ENCODE assay signal across 24 cellular contexts in genomic region chr1:192243721-192244120, GRCh38.
"Had no signal": no experiment of that assay in that cellular context is flagged by ENCODE, and none has a peak within 500 bp of the region (broad histone marks: within the 10 kb centered on the region; RNA-seq: fewer than 3 reads in every experiment).

No MANE protein-coding gene starts in this region.

- H3K36me3 ChIP-seq: cardiac muscle cell, heart right ventricle, left ventricle myocardium inferior, right atrium auricular region, thoracic aorta, uterus had no signal

- H3K27ac ChIP-seq: body of pancreas, cardiac muscle cell, coronary artery, heart right ventricle, left ventricle myocardium inferior, right atrium auricular region, thoracic aorta, uterus had no signal

- H3K4me1 ChIP-seq: body of pancreas, heart right ventricle, left ventricle myocardium inferior, right atrium auricular region, uterus had no signal

- DNase-seq: activated CD4-positive, alpha-beta T cell treated with anti-CD3 and anti-CD28 coated beads for 36 hours; activated CD4-positive, CD25-positive, alpha-beta regulatory T cell; activated CD8-positive, alpha-beta memory T cell treated with anti-CD3 and anti-CD28 coated beads, Interleukin-2, amount 10 ng/mL, durations not matched to agents 7 days and 5 days; activated CD8-positive, alpha-beta T cell treated with anti-CD3 and anti-CD28 coated beads, Interleukin-2, amount 10 ng/mL, durations not matched to agents 7 days and 5 days; activated effector memory CD4-positive, alpha-beta T cell treated with Interleukin-2 at 50 U/mL for 16 hours; activated naive CD4-positive, alpha-beta T cell treated with Interleukin-2 at 50 U/mL for 16 hours; activated T-cell treated with anti-CD3 and anti-CD28 coated beads for 4 hours; activated T-cell treated with anti-CD3 and anti-CD28 coated beads, Interleukin-2, amount 50 U/mL, for 72 hours; aorta; body of pancreas; cerebellar nuclear complex; foreskin melanocyte; heart right ventricle; left ventricle myocardium inferior; mucosa of descending colon; trophoblast cell; uterus had no signal

- H3K9me3 ChIP-seq: body of pancreas, mucosa of descending colon, uterus had no signal

- H3K4me3 ChIP-seq: body of pancreas, cardiac muscle cell, coronary artery, heart right ventricle, left ventricle myocardium inferior, lung, mucosa of descending colon, right atrium auricular region, thoracic aorta, uterus had no signal

- H3K27me3 ChIP-seq: body of pancreas, cardiac muscle cell, heart right ventricle, right atrium auricular region, uterus had no signal

- ATAC-seq: activated CD4-positive, alpha-beta T cell treated with anti-CD3 and anti-CD28 coated beads for 36 hours; activated CD8-positive, alpha-beta memory T cell treated with anti-CD3 and anti-CD28 coated beads, Interleukin-2, amount 10 ng/mL, durations not matched to agents 7 days and 5 days; activated CD8-positive, alpha-beta T cell treated with anti-CD3 and anti-CD28 coated beads, Interleukin-2, amount 10 ng/mL, durations not matched to agents 7 days and 5 days; activated T-cell treated with anti-CD3 and anti-CD28 coated beads, Interleukin-2, amount 50 U/mL, for 72 hours; body of pancreas; esophagus mucosa; heart right ventricle; mucosa of descending colon; natural killer cell treated with Interleukin-12 subunit alpha and Interleukin-12 subunit beta and Interleukin-15 and Interleukin-18, amount 100 ng/mL, for 72 hours had no signal
